Comparison of ENCODE assay signal across 1 cellular context in genomic region chr22:37563153-37564081, GRCh38.
A peak's percentile ranks its signal among the peaks of the same experiment; 100 is the strongest.
TF ChIP-seq lines count a peak whose summit lies in the region.

No MANE protein-coding gene starts in this region.

TF ChIP-seq in HEK293, 187 proteins besides CTCF, POLR2A, EP300 and RAD21 (continued from another document):
- no peak for TF ChIP-seq ZNF157 (tag by site-specific recombination; IDR thresholded peaks at IDR 0.05)
- TF ChIP-seq ZNF639 (tag by site-specific recombination; IDR thresholded peaks at IDR 0.05), result no peak
- TF ChIP-seq ZNF26 (tag by site-specific recombination; IDR thresholded peaks at IDR 0.05), result no peak
- TF ChIP-seq ZNF580 (tag by site-specific recombination; IDR thresholded peaks at IDR 0.05), result no peak
- no peak for TF ChIP-seq ZNF76 (tag by site-specific recombination; IDR thresholded peaks at IDR 0.05; ENCODE audit: borderline replicate concordance, low read depth)
- peak; percentile 34; the same call in 1 of the 2 replicates for TF ChIP-seq ZSCAN23 (tag by site-specific recombination; IDR thresholded peaks at IDR 0.05)
- 0 out of 2 replicates have a peak, but pooled peaks have one; percentile 50 for TF ChIP-seq ZNF2 (tag by site-specific recombination; IDR thresholded peaks at IDR 0.05)
- no peak for TF ChIP-seq ZNF266 (tag by site-specific recombination; IDR thresholded peaks at IDR 0.05; ENCODE audit: low read depth)
- no peak for TF ChIP-seq KLF1 (tag by site-specific recombination; IDR thresholded peaks at IDR 0.05)
- no peak for TF ChIP-seq ZNF140 (tag by site-specific recombination; IDR thresholded peaks at IDR 0.05)
- no peak for TF ChIP-seq ZNF701 (tag by site-specific recombination; IDR thresholded peaks at IDR 0.05)
